ENCODE assay signal across 12 cellular contexts in the genomic region with DNA sequence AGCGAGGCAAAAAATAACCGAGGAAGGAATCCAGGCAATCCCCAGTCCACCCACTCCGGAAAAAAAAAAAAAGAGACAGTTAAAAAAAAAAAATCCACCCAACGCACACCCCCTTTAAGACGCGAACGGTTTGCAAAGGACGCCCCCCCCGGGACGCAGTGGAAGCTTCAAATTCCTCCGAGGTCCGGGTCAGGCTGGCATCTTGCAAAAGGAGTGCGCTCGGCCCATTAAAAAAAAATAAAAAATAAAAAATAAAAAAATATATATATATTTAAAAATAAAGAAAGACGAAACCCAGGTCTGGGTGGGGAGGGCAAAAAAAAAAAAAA. TPM values are rescaled to one million over a fixed set of nuclear protein-coding genes. Genes with fewer than 3 reads are reported as not detected.
DNase-seq lines count a peak whose midpoint lies in the region; ATAC-seq and TF ChIP-seq lines count a peak whose summit lies in the region.
"Had no signal": no experiment of that assay in that cellular context is flagged by ENCODE, and none has a peak within 500 bp of the region (broad histone marks: within the 10 kb centered on the region; RNA-seq: fewer than 3 reads in every experiment).

No MANE protein-coding gene starts in this region.

- dilution Hi-C loops in mammary epithelial cell (cut with HindIII; ENCODE audit: low sequenced_read_pairs) = no loop called here

- H3K36me3 Mint-ChIP-seq in GM23338 (ENCODE audit: low read depth) (peaks cover 9% of the 10 kb centered on the region; the same call in 2 of the 3 replicates), endothelial cell (ENCODE audit: low read depth, unreplicated experiment) (no peaks in the 10 kb centered on the region), neural progenitor cell (no peaks in the 10 kb centered on the region)
- H3K36me3 Mint-ChIP-seq: activated naive CD4-positive, alpha-beta T cell treated with anti-CD3 and anti-CD28 coated beads, Interleukin-2, amount 10 ng/mL, durations not matched to agents 7 days and 5 days; mesothelial cell of epicardium had no signal

- H3K4me3 ChIP-seq in GM23338 (peak overlapping the region; percentile 96), neural progenitor cell (peak overlapping the region; percentile 98), mammary epithelial cell (replicated peaks in 1 of 3; ENCODE audit: insufficient read depth in 1 of 3, low read depth in 2 of 3, low read length in 3 of 3) (no peak overlapping the region)

- H2AFZ ChIP-seq in GM23338 (no peak overlapping the region), neural progenitor cell (replicated peaks) (no peak overlapping the region), mammary epithelial cell (ENCODE audit: low read depth, low read length) (no peak overlapping the region)

- H3K4me1 Mint-ChIP-seq in GM23338 (peaks cover 29% of the 10 kb centered on the region), endothelial cell (ENCODE audit: unreplicated experiment) (peaks cover 7% of the 10 kb centered on the region), neural progenitor cell (peaks cover 18% of the 10 kb centered on the region)
- H3K4me1 Mint-ChIP-seq: mesothelial cell of epicardium had no signal

- H3K9me2 ChIP-seq in GM23338 (ENCODE audit: insufficient read depth) = no peaks in the 10 kb centered on the region

- no peaks in the 10 kb centered on the region for H3F3A ChIP-seq in GM23338 (replicated peaks; ENCODE audit: low read depth)
- H3F3A ChIP-seq in neural progenitor cell (ENCODE audit: low read depth) = peaks cover 12% of the 10 kb centered on the region

- H3K9ac ChIP-seq in neural progenitor cell (no peak overlapping the region), mammary epithelial cell (ENCODE audit: insufficient read depth, low read length) (no peak overlapping the region)

- peak overlapping the region; percentile 87 for H3K4me3 Mint-ChIP-seq in GM23338
- peak overlapping the region; percentile 80 for H3K4me3 Mint-ChIP-seq in endothelial cell (ENCODE audit: unreplicated experiment)
- H3K4me3 Mint-ChIP-seq in neural progenitor cell = peak overlapping the region; percentile 86
- H3K4me3 Mint-ChIP-seq: activated naive CD4-positive, alpha-beta T cell treated with anti-CD3 and anti-CD28 coated beads, Interleukin-2, amount 10 ng/mL, durations not matched to agents 7 days and 5 days had no signal

- H3K27ac Mint-ChIP-seq in GM23338 = no peak overlapping the region
- no peak overlapping the region for H3K27ac Mint-ChIP-seq in endothelial cell (ENCODE audit: unreplicated experiment)
- no peak overlapping the region for H3K27ac Mint-ChIP-seq in neural progenitor cell
- H3K27ac Mint-ChIP-seq: activated naive CD4-positive, alpha-beta T cell treated with anti-CD3 and anti-CD28 coated beads, Interleukin-2, amount 10 ng/mL, durations not matched to agents 7 days and 5 days; mesothelial cell of epicardium had no signal

- H3K36me3 ChIP-seq in GM23338 (ENCODE audit: insufficient read depth) (0 out of 2 replicates have a peak, but pooled peaks cover 1% of the 10 kb centered on the region), neural progenitor cell (no peaks in the 10 kb centered on the region), mammary epithelial cell (ENCODE audit: insufficient read depth, low read length) (no peaks in the 10 kb centered on the region)

- CTCF ChIA-PET in mammary epithelial cell (lab: Charles Lee; ENCODE audit: low non-redundant PET) = interaction anchor here (0.6 to 0.7 kb wide), 2 partner anchors 24 to 218 kb away, joined by 6 to 29 read pairs; no protein-coding TSS in a partner anchor

- intact Hi-C loops in mammary epithelial cell (cut with micrococcal nuclease) = no loop called here

- WGBS in mammary epithelial cell (ENCODE audit: low coverage, missing lambda C conversion rate) = no CpG with 5 or more reads among the region's 15 CpGs

- H3K27me3 ChIP-seq in GM23338 (ENCODE audit: insufficient read depth) = peaks cover 30% of the 10 kb centered on the region
- peaks cover 70% of the 10 kb centered on the region for H3K27me3 ChIP-seq in neural progenitor cell
- H3K27me3 ChIP-seq in mammary epithelial cell (ENCODE audit: insufficient read depth, low read length) = peaks cover 27% of the 10 kb centered on the region

- ATAC-seq in GM23338 = no peak
- ATAC-seq: Panc1 had no signal

- H3K4me1 ChIP-seq in GM23338 (ENCODE audit: insufficient read depth) (peaks cover 19% of the 10 kb centered on the region), neural progenitor cell (peaks cover 26% of the 10 kb centered on the region), mammary epithelial cell (ENCODE audit: insufficient read depth, low read length) (peaks cover 2% of the 10 kb centered on the region)

- H4K20me1 ChIP-seq in GM23338 (replicated peaks; ENCODE audit: insufficient read depth) (peaks cover 11% of the 10 kb centered on the region), neural progenitor cell (ENCODE audit: low read depth) (peaks cover 17% of the 10 kb centered on the region), mammary epithelial cell (ENCODE audit: insufficient read depth, low read length) (no peaks in the 10 kb centered on the region)

- peak overlapping the region; percentile 91 for H3K4me2 ChIP-seq in GM23338
- H3K4me2 ChIP-seq in neural progenitor cell = peak overlapping the region; percentile 85
- H3K4me2 ChIP-seq in mammary epithelial cell (ENCODE audit: insufficient read depth, low read depth, low read length) = no peak overlapping the region

- H3K27ac ChIP-seq in GM23338 (ENCODE audit: low read depth) = no peak overlapping the region
- no peak overlapping the region for H3K27ac ChIP-seq in neural progenitor cell
- H3K27ac ChIP-seq in mammary epithelial cell (ENCODE audit: insufficient read depth, low read depth, low read length) = no peak overlapping the region

- H3K79me2 ChIP-seq in GM23338 (replicated peaks; ENCODE audit: insufficient read depth) (peaks cover 7% of the 10 kb centered on the region; the same call in 1 of the 2 replicates), neural progenitor cell (ENCODE audit: low read depth) (peaks cover 14% of the 10 kb centered on the region), mammary epithelial cell (ENCODE audit: insufficient read depth, low read length) (no peaks in the 10 kb centered on the region)

- peak; percentile 25 for DNase-seq in ACHN
- peak; percentile 58 for DNase-seq in GM23338 (ENCODE audit: low spot score)
- DNase-seq in endothelial cell (ENCODE audit: low spot score) = no peak
- peak; percentile 57 for DNase-seq in neural progenitor cell (ENCODE audit: low spot score)
- no peak for DNase-seq in amniotic stem cell (lab: John Stamatoyannopoulos, UW)
- no peak for DNase-seq in stimulated activated CD4-positive, alpha-beta T cell treated with anti-CD3 and anti-CD28 coated beads, Interleukin-4, amount 100 ng/mL, for 1 hour
- DNase-seq in DMS53 (lab: John Stamatoyannopoulos, UW) = no peak
- no peak for DNase-seq in mammary epithelial cell
- DNase-seq: NCI-H345 had no signal

- no peaks in the 10 kb centered on the region for H3K9me3 Mint-ChIP-seq in GM23338
- no peaks in the 10 kb centered on the region for H3K9me3 Mint-ChIP-seq in endothelial cell (ENCODE audit: unreplicated experiment)
- H3K9me3 Mint-ChIP-seq in neural progenitor cell = no peaks in the 10 kb centered on the region
- H3K9me3 Mint-ChIP-seq: activated naive CD4-positive, alpha-beta T cell treated with anti-CD3 and anti-CD28 coated beads, Interleukin-2, amount 10 ng/mL, durations not matched to agents 7 days and 5 days; mesothelial cell of epicardium had no signal

- TF ChIP-seq CTCF in GM23338 (conservative IDR thresholded peaks at IDR 0.05; ENCODE audit: low read depth in 2 of 2) (0 out of 4 replicates have a peak, but pooled peaks of 1 of the 2 experiments have one; percentile 5), endothelial cell (IDR thresholded peaks at IDR 0.05; ENCODE audit: unreplicated experiment) (no peak), neural progenitor cell (IDR thresholded peaks at IDR 0.05) (no peak), mammary epithelial cell (conservative IDR thresholded peaks at IDR 0.05 in 1 of 2, IDR thresholded peaks at IDR 0.05 in 1 of 2; ENCODE audit: extremely low read depth in 1 of 2, insufficient read depth in 1 of 2, low read depth in 1 of 2, low read length in 2 of 2) (no peak)

- BruUV-seq in mammary epithelial cell (replicated peaks; lab: Mats Ljungman, UMichigan) = no TSS peak

- peaks cover 21% of the 10 kb centered on the region for H3K27me3 Mint-ChIP-seq in GM23338 (ENCODE audit: insufficient read depth, low read depth, poor library complexity)
- peaks cover 8% of the 10 kb centered on the region for H3K27me3 Mint-ChIP-seq in endothelial cell (ENCODE audit: unreplicated experiment)
- H3K27me3 Mint-ChIP-seq in neural progenitor cell (ENCODE audit: insufficient read depth, low read depth) = peaks cover 35% of the 10 kb centered on the region

- H3K9me3 ChIP-seq in neural progenitor cell (ENCODE audit: low read depth) (no peaks in the 10 kb centered on the region), mammary epithelial cell (replicated peaks; ENCODE audit: insufficient read depth, low read length) (no peaks in the 10 kb centered on the region)

- in situ Hi-C loops in ACHN (cut with HindIII; ENCODE audit: low pct_ligation_motif_present, low pct_unique_long_range_greater_than_20kb, low sequenced_read_pairs) (no loop called here), mammary epithelial cell (cut with MboI; ENCODE audit: low sequenced_read_pairs in 2 of 2) (no loop called here)

TF ChIP-seq in GM23338, 12 proteins besides CTCF, POLR2A, EP300 and RAD21 (continues in another document):
- no peak for TF ChIP-seq POLR2AphosphoS5 (IDR thresholded peaks at IDR 0.05; ENCODE audit: low read depth)

RNA-seq across cellular contexts. Expression of gene CACNA1A, which starts 0.2 kb away (rescaled TPM):
- total RNA-seq in GM23338 (2014; rRNA removed; shearing (Covaris generic)) = 17.8 and 20.3 TPM in 2 replicates
- polyA plus RNA-seq in GM23338 (2016; fragmentation: Nextera tagmentation; extraction: Ambion mirVana) (6.8 and 7.4 TPM in 2 replicates), mammary epithelial cell (0.02 TPM)
- total RNA-seq in endothelial cell (ENCODE audit: unreplicated experiment) (9.0 TPM), neural progenitor cell (ENCODE audit: low replicate concordance) (16.5 and 22.5 TPM in 2 replicates), mammary epithelial cell (under 1 TPM; 0.09 to 0.17 TPM)
- polyA minus RNA-seq in mammary epithelial cell = not detected

Comparison
In these comparisons a context has a peak if more than half of its experiments do, and no peak if none do; other contexts are left out.
1. DNase-seq: peak in ACHN (single experiment), GM23338 (single experiment) and neural progenitor cell (single experiment); none in endothelial cell (single experiment), amniotic stem cell (single experiment), stimulated activated CD4-positive, alpha-beta T cell treated with anti-CD3 and anti-CD28 coated beads, Interleukin-4, amount 100 ng/mL, for 1 hour (single experiment), DMS53 (single experiment) and mammary epithelial cell (single experiment).
2. H3K4me3 ChIP-seq: peak in GM23338 (single experiment) and neural progenitor cell (single experiment); none in mammary epithelial cell (0 of 3).
3. Peak in every context shown above with its lines, with median percentiles within 50 percentile points of each other: H3K4me3 Mint-ChIP-seq.